In the genomic region with DNA sequence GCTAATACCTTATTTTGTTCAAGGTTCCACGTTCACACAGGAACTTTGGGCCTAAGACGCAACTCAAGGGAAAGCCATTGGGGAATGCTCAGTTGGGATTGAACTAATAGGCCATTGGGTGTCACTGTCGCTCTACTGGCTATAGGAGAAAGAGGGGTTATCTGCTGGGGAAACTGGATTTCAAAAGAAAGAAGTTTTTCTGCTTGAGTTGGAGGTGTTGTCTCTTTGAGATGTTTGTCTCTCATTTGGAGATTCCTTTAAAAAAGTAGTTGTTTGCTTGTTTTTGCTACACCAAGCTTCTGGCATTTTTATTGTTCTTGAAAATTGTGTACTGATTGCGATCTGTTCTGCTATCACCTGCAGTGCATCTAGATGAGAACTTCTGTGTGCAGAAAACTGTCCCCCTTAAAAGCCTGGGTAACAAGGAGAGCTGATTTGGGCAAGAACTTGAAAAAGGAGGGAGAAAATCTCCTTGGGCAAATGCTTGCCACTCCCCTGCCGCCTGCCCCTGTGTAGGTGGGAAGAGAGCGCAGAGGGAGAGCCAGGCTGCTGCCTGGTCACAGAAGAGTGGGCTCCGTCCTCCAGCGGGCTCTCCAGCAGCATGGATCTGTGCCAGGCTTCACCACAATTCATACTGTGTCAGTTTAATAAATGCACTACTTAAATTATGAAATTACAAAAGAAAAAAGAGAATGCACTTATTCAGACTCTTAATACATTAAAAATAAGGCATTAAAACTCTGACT, we compare ENCODE assay signal across 1 cellular context.
TF ChIP-seq lines count a peak whose summit lies in the region.

No MANE protein-coding gene starts in this region.

TF ChIP-seq in WTC11, 78 proteins besides CTCF, POLR2A, EP300 and RAD21 (continued from another document):
- TF ChIP-seq ZNF263 (CRISPR knock-in tag; IDR thresholded peaks at IDR 0.05; ENCODE audit: low read depth), result no peak
- TF ChIP-seq MXD4 (CRISPR knock-in tag; IDR thresholded peaks at IDR 0.05; ENCODE audit: borderline replicate concordance), result no peak
